In the genomic region with DNA sequence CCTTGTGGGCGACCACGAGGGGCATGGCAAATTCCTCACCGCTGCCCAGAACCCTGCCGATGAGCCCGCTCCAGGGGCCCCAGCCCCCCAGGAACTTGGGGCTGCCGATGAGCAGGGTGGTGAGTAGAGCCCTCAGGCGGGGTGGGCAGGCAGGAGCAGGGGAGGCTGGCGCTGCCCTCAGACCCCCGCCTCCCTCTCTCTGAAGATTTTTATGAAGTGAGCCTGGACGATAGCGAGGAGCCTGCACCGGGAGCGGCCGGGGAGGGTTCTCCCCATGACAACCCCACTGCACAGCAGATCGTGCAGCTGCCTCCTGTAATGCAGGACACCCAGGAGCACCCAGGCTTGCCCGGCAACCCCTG, we compare ENCODE assay signal across 1 cellular context.
TF ChIP-seq lines count a peak whose summit lies in the region.

No MANE protein-coding gene starts in this region.

TF ChIP-seq in SK-N-SH treated with all-trans-retinoic acid at 6 μM for 48 hours, 23 proteins besides CTCF, POLR2A, EP300 and RAD21:
- TF ChIP-seq, protein P1, sequence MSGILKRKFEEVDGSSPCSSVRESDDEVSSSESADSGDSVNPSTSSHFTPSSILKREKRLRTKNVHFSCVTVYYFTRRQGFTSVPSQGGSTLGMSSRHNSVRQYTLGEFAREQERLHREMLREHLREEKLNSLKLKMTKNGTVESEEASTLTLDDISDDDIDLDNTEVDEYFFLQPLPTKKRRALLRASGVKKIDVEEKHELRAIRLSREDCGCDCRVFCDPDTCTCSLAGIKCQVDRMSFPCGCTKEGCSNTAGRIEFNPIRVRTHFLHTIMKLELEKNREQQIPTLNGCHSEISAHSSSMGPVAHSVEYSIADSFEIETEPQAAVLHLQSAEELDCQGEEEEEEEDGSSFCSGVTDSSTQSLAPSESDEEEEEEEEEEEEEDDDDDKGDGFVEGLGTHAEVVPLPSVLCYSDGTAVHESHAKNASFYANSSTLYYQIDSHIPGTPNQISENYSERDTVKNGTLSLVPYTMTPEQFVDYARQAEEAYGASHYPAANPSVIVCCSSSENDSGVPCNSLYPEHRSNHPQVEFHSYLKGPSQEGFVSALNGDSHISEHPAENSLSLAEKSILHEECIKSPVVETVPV (CRISPR knock-in tag; IDR thresholded peaks at IDR 0.05) = no peak
- TF ChIP-seq, protein P2, sequence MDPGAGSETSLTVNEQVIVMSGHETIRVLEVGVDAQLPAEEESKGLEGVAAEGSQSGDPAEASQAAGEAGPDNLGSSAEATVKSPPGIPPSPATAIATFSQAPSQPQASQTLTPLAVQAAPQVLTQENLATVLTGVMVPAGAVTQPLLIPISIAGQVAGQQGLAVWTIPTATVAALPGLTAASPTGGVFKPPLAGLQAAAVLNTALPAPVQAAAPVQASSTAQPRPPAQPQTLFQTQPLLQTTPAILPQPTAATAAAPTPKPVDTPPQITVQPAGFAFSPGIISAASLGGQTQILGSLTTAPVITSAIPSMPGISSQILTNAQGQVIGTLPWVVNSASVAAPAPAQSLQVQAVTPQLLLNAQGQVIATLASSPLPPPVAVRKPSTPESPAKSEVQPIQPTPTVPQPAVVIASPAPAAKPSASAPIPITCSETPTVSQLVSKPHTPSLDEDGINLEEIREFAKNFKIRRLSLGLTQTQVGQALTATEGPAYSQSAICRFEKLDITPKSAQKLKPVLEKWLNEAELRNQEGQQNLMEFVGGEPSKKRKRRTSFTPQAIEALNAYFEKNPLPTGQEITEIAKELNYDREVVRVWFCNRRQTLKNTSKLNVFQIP (CRISPR knock-in tag; IDR thresholded peaks at IDR 0.05; ENCODE audit: borderline replicate concordance, low read depth) = no peak
- TF ChIP-seq PPARA (CRISPR knock-in tag; IDR thresholded peaks at IDR 0.05; ENCODE audit: borderline replicate concordance) (no peak), SNAI2 (CRISPR knock-in tag; IDR thresholded peaks at IDR 0.05) (no peak), ZNF70 (CRISPR knock-in tag; IDR thresholded peaks at IDR 0.05) (no peak), BACH2 (CRISPR knock-in tag; IDR thresholded peaks at IDR 0.05; ENCODE audit: borderline replicate concordance) (no peak), OSR1 (CRISPR knock-in tag; IDR thresholded peaks at IDR 0.05) (no peak), ESRRG (CRISPR knock-in tag; IDR thresholded peaks at IDR 0.05) (no peak), ZFP30 (CRISPR knock-in tag; IDR thresholded peaks at IDR 0.05) (no peak), RARB (CRISPR knock-in tag; IDR thresholded peaks at IDR 0.05) (no peak), GLIS3 (CRISPR knock-in tag; IDR thresholded peaks at IDR 0.05) (no peak), ZFP3 (CRISPR knock-in tag; IDR thresholded peaks at IDR 0.05) (no peak), ARNTL (CRISPR knock-in tag; IDR thresholded peaks at IDR 0.05; ENCODE audit: borderline replicate concordance, low read depth) (no peak), ZC3H10 (CRISPR knock-in tag; IDR thresholded peaks at IDR 0.05) (no peak), TCF4 (CRISPR knock-in tag; IDR thresholded peaks at IDR 0.05; ENCODE audit: borderline replicate concordance) (no peak)
- TF ChIP-seq, protein P3, sequence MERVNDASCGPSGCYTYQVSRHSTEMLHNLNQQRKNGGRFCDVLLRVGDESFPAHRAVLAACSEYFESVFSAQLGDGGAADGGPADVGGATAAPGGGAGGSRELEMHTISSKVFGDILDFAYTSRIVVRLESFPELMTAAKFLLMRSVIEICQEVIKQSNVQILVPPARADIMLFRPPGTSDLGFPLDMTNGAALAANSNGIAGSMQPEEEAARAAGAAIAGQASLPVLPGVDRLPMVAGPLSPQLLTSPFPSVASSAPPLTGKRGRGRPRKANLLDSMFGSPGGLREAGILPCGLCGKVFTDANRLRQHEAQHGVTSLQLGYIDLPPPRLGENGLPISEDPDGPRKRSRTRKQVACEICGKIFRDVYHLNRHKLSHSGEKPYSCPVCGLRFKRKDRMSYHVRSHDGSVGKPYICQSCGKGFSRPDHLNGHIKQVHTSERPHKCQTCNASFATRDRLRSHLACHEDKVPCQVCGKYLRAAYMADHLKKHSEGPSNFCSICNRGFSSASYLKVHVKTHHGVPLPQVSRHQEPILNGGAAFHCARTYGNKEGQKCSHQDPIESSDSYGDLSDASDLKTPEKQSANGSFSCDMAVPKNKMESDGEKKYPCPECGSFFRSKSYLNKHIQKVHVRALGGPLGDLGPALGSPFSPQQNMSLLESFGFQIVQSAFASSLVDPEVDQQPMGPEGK (CRISPR knock-in tag; IDR thresholded peaks at IDR 0.05; ENCODE audit: borderline replicate concordance) = no peak
- TF ChIP-seq, protein P4, sequence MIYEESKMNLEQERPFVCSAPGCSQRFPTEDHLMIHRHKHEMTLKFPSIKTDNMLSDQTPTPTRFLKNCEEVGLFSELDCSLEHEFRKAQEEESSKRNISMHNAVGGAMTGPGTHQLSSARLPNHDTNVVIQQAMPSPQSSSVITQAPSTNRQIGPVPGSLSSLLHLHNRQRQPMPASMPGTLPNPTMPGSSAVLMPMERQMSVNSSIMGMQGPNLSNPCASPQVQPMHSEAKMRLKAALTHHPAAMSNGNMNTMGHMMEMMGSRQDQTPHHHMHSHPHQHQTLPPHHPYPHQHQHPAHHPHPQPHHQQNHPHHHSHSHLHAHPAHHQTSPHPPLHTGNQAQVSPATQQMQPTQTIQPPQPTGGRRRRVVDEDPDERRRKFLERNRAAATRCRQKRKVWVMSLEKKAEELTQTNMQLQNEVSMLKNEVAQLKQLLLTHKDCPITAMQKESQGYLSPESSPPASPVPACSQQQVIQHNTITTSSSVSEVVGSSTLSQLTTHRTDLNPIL (CRISPR knock-in tag; IDR thresholded peaks at IDR 0.05; ENCODE audit: low read depth) = no peak
- TF ChIP-seq, protein P5, sequence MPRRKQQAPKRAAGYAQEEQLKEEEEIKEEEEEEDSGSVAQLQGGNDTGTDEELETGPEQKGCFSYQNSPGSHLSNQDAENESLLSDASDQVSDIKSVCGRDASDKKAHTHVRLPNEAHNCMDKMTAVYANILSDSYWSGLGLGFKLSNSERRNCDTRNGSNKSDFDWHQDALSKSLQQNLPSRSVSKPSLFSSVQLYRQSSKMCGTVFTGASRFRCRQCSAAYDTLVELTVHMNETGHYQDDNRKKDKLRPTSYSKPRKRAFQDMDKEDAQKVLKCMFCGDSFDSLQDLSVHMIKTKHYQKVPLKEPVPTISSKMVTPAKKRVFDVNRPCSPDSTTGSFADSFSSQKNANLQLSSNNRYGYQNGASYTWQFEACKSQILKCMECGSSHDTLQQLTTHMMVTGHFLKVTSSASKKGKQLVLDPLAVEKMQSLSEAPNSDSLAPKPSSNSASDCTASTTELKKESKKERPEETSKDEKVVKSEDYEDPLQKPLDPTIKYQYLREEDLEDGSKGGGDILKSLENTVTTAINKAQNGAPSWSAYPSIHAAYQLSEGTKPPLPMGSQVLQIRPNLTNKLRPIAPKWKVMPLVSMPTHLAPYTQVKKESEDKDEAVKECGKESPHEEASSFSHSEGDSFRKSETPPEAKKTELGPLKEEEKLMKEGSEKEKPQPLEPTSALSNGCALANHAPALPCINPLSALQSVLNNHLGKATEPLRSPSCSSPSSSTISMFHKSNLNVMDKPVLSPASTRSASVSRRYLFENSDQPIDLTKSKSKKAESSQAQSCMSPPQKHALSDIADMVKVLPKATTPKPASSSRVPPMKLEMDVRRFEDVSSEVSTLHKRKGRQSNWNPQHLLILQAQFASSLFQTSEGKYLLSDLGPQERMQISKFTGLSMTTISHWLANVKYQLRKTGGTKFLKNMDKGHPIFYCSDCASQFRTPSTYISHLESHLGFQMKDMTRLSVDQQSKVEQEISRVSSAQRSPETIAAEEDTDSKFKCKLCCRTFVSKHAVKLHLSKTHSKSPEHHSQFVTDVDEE (CRISPR knock-in tag; IDR thresholded peaks at IDR 0.05) = no peak
